8 cellular contexts compared by ENCODE assay signal in genomic region chr6:82248233-82248735, GRCh38. TPM values are rescaled to one million over a fixed set of nuclear protein-coding genes. Genes with fewer than 3 reads are reported as not detected.
A peak's percentile ranks its signal among the peaks of the same experiment; 100 is the strongest.
DNase-seq lines count a peak whose midpoint lies in the region; ATAC-seq, FAIRE-seq and TF ChIP-seq lines count a peak whose summit lies in the region.

No MANE protein-coding gene starts in this region.

- H3K27me3 ChIP-seq in GM06990 (replicated peaks; ENCODE audit: control insufficient read depth, insufficient read depth, low read length) (no peaks in the 10 kb centered on the region), keratinocyte (ENCODE audit: control insufficient read depth, extremely low read depth, insufficient read depth, low read length) (no peaks in the 10 kb centered on the region)

- H3K36me3 Mint-ChIP-seq in stimulated activated naive B cell treated with anti-CD40 and anti-IgM and Interleukin-4, amounts not matched to agents 10 μg/mL and 1 μg/mL and 100 μg/mL, for 72 hours: peaks cover 10 to 12% of the 10 kb centered on the region in 2 donors

- no peaks in the 10 kb centered on the region for H3K27me3 Mint-ChIP-seq in stimulated activated naive B cell treated with anti-CD40 and anti-IgM and Interleukin-4, amounts not matched to agents 10 μg/mL and 1 μg/mL and 100 μg/mL, for 72 hours

- peak overlapping the region; percentile 77 for H3K4me2 ChIP-seq in A549
- peak overlapping the region; percentile 96 for H3K4me2 ChIP-seq in keratinocyte (ENCODE audit: control insufficient read depth, extremely low read depth, insufficient read depth, low read depth, low read length)

- ATAC-seq in A549 (peak; percentile 81 to 86), HG02588 (IDR thresholded peaks at IDR 0.05; ENCODE audit: unreplicated experiment) (peak; percentile 32)
- ATAC-seq in stimulated activated naive B cell treated with anti-CD40 and anti-IgM and Interleukin-4, amounts not matched to agents 10 μg/mL and 1 μg/mL and 100 μg/mL, for 72 hours (replicated peaks): peak in 1 of 2 donors; percentile 34

- FAIRE-seq in A549 (lab: Jason Lieb, UNC): no peak
- no peak for FAIRE-seq in keratinocyte (lab: Jason Lieb, UNC)

- dilution Hi-C loops in keratinocyte (cut with MboI; ENCODE audit: extremely low pct_ligation_motif_present, low sequenced_read_pairs): no loop called here

- CTCF ChIA-PET in A549 (lab: Yijun Ruan, JAX): interaction anchor here (0.7 to 3.6 kb wide), 7 partner anchors 12 to 820 kb away, joined by 3 to 12 read pairs (median 5); partner anchors contain the start of genes DOP1A and UBE3D

- H3K36me3 ChIP-seq in GM06990 (ENCODE audit: control insufficient read depth, insufficient read depth, low read length) (no peaks in the 10 kb centered on the region), keratinocyte (ENCODE audit: control insufficient read depth in 2 of 2, extremely low read depth in 1 of 2, insufficient read depth in 2 of 2, low read length in 2 of 2) (peaks cover 0 to 5% of the 10 kb centered on the region in 2 experiments)

- H3K27ac ChIP-seq in A549 (peak overlapping the region; percentile 94 to 99), keratinocyte (ENCODE audit: control insufficient read depth, insufficient read depth, low read length) (peak overlapping the region; percentile 82)

- TF ChIP-seq CTCF in A549 (IDR thresholded peaks at IDR 0.05) (no peak), GM06990 (IDR thresholded peaks at IDR 0.05; ENCODE audit: insufficient read depth, low read length, poor library complexity, severe bottlenecking) (no peak), astrocyte of the spinal cord (IDR thresholded peaks at IDR 0.05; ENCODE audit: low read depth, low read length) (no peak), keratinocyte (optimal IDR thresholded peaks at IDR 0.05 in 1 of 3, IDR thresholded peaks at IDR 0.05 in 1 of 3, conservative IDR thresholded peaks at IDR 0.05 in 1 of 3; ENCODE audit: extremely low read depth in 1 of 3, insufficient read depth in 2 of 3, low read length in 3 of 3) (no peak)

- peak overlapping the region; percentile 98 for H3K27ac Mint-ChIP-seq in stimulated activated naive B cell treated with anti-CD40 and anti-IgM and Interleukin-4, amounts not matched to agents 10 μg/mL and 1 μg/mL and 100 μg/mL, for 72 hours

- H4K20me1 ChIP-seq in keratinocyte (ENCODE audit: control insufficient read depth, extremely low read depth, insufficient read depth, low read length): no peaks in the 10 kb centered on the region

- H3K4me3 ChIP-seq in A549 (peak overlapping the region; percentile 93), GM06990 (replicated peaks; ENCODE audit: low read depth, low read length) (peak overlapping the region; percentile 77), astrocyte of the spinal cord (ENCODE audit: low read depth, low read length) (peak overlapping the region; percentile 85), keratinocyte (ENCODE audit: control insufficient read depth in 2 of 3, extremely low read depth in 1 of 3, insufficient read depth in 2 of 3, low read depth in 1 of 3, low read length in 3 of 3) (peak overlapping the region; percentile 61 to 96 (median 90))

- POLR2A ChIA-PET in A549 (lab: Yijun Ruan, JAX): interaction anchor here (0.6 to 3.2 kb wide), 8 partner anchors 11 to 819 kb away, joined by 3 to 13 read pairs (median 4); partner anchors contain the start of genes DOP1A, TPBG and UBE3D

- in situ Hi-C loops in astrocyte of the spinal cord (cut with HindIII; ENCODE audit: low sequenced_read_pairs): no loop called here

- H2AFZ ChIP-seq in keratinocyte (ENCODE audit: control insufficient read depth, low read length): peak overlapping the region; percentile 99

- H3K4me3 Mint-ChIP-seq in stimulated activated naive B cell treated with anti-CD40 and anti-IgM and Interleukin-4, amounts not matched to agents 10 μg/mL and 1 μg/mL and 100 μg/mL, for 72 hours: peak overlapping the region; percentile 97 to 99

- 1% methylated on average over 11 of the region's 11 CpGs for WGBS in A549 (ENCODE audit: missing lambda C conversion rate)

- H3K9me1 ChIP-seq in keratinocyte (ENCODE audit: control insufficient read depth, extremely low read depth, insufficient read depth, low read length): no peaks in the 10 kb centered on the region

- H3K9me3 ChIP-seq in A549 (no peaks in the 10 kb centered on the region), keratinocyte (ENCODE audit: control insufficient read depth, low read depth, low read length) (no peaks in the 10 kb centered on the region)

- TF ChIP-seq EP300 in A549 (IDR thresholded peaks at IDR 0.05): no peak

- H3K9me3 Mint-ChIP-seq in stimulated activated naive B cell treated with anti-CD40 and anti-IgM and Interleukin-4, amounts not matched to agents 10 μg/mL and 1 μg/mL and 100 μg/mL, for 72 hours: no peaks in the 10 kb centered on the region

- no peak for TF ChIP-seq POLR2A in A549 (IDR thresholded peaks at IDR 0.05; ENCODE audit: low read length)

- H3K79me2 ChIP-seq in keratinocyte (ENCODE audit: control insufficient read depth, insufficient read depth, low read length): peaks cover 41% of the 10 kb centered on the region

- TF ChIP-seq RAD21 in A549 (conservative IDR thresholded peaks at IDR 0.05 in 1 of 2, IDR thresholded peaks at IDR 0.05 in 1 of 2): no peak

- peaks cover 40% of the 10 kb centered on the region for H3K4me1 ChIP-seq in A549
- peaks cover 11% of the 10 kb centered on the region for H3K4me1 ChIP-seq in keratinocyte (ENCODE audit: control insufficient read depth, extremely low read depth, insufficient read depth, low read length)

- H3K9ac ChIP-seq in keratinocyte (ENCODE audit: control insufficient read depth, extremely low read depth, insufficient read depth, low read length): peak overlapping the region; percentile 78

- peak; percentile 61 to 92 for DNase-seq in A549 (ENCODE audit: low read depth in 1 of 2, low spot score in 1 of 2)
- DNase-seq in GM06990 (ENCODE audit: extremely low read depth, insufficient read length): no peak
- peak in 2 of 3 experiments; percentile 84 to 87 for DNase-seq in NCI-H1417 (lab: John Stamatoyannopoulos, UW)
- peak; percentile 56 for DNase-seq in astrocyte of the spinal cord (ENCODE audit: low read depth, low spot score)
- no peak for DNase-seq in keratinocyte (ENCODE audit: low read depth, low spot score)
- DNase-seq in stimulated activated naive B cell treated with anti-CD40 and anti-IgM and Interleukin-4, amounts not matched to agents 10 μg/mL and 1 μg/mL and 100 μg/mL, for 72 hours: no peak
- DNase-seq in DMS114 treated with DMSO at 0.1 percent for 48 hours (lab: John Stamatoyannopoulos, UW; ENCODE audit: unreplicated experiment): no peak

- H3K4me1 Mint-ChIP-seq in stimulated activated naive B cell treated with anti-CD40 and anti-IgM and Interleukin-4, amounts not matched to agents 10 μg/mL and 1 μg/mL and 100 μg/mL, for 72 hours: peaks cover 20 to 38% of the 10 kb centered on the region in 2 donors

TF ChIP-seq in A549, 52 proteins besides CTCF, POLR2A, EP300 and RAD21:
- TF ChIP-seq MAX (IDR thresholded peaks at IDR 0.05) (peak; percentile 76), CEBPB (IDR thresholded peaks at IDR 0.05) (0 out of 4 replicates have a peak, but pooled peaks of 1 of the 2 experiments have one; percentile 12), JUNB (IDR thresholded peaks at IDR 0.05) (peak; percentile 61), EHMT2 (IDR thresholded peaks at IDR 0.05; ENCODE audit: low read depth) (no peak), MAFK (IDR thresholded peaks at IDR 0.05; ENCODE audit: partially characterized antibody) (peak; percentile 69), FOSL2 (IDR thresholded peaks at IDR 0.05) (peak; percentile 46; the same call in 1 of the 2 replicates), FOSL2 (CRISPR knock-in tag; IDR thresholded peaks at IDR 0.05) (peak; percentile 92), ZFP36 (IDR thresholded peaks at IDR 0.05; ENCODE audit: borderline replicate concordance, partially characterized antibody) (peak; percentile 0), E2F6 (IDR thresholded peaks at IDR 0.05; ENCODE audit: borderline replicate concordance, low read depth) (0 out of 2 replicates have a peak, but pooled peaks have one; percentile 48), HEYL (CRISPR knock-in tag; IDR thresholded peaks at IDR 0.05) (no peak), MYC (IDR thresholded peaks at IDR 0.05; ENCODE audit: borderline replicate concordance, low read length) (0 out of 2 replicates have a peak, but pooled peaks have one; percentile 56)
TF ChIP-seq in A549: peak in this region for 8.

RNA-seq across cellular contexts. Expression of gene IBTK, which starts 0.7 kb away (rescaled TPM):
- polyA plus RNA-seq in A549 (2011; rRNA removed): 64.0 and 87.3 TPM in 2 replicates
- polyA plus RNA-seq in A549 (2012; cell fraction: cytosol; rRNA removed): 7.7 and 8.5 TPM in 2 replicates
- polyA plus RNA-seq in A549 (2012; cell fraction: nucleus; rRNA removed): 4.5 and 6.7 TPM in 2 replicates
- polyA plus RNA-seq in A549 (2017; fragmentation: RNase III; extraction: RNeasy Plus Mini Kit Qiagen cat#74134 plus additional on column Dnase treatment): 32.3 to 34.2 TPM (median 32.5 TPM) in 3 replicates
- polyA minus RNA-seq in A549 (2011; rRNA and poly(A)+ RNA removed): 50.9 and 56.6 TPM in 2 replicates
- 15.9 to 27.0 TPM (median 16.4 TPM) in 3 replicates for polyA plus RNA-seq in keratinocyte
- polyA plus RNA-seq in keratinocyte (2011; ENCODE audit: low read depth): 12.7 TPM
- 9.6 and 19.4 TPM in 2 replicates for polyA plus RNA-seq in keratinocyte (2011; cell fraction: cytosol; rRNA removed)
- polyA plus RNA-seq in keratinocyte (2011; cell fraction: nucleus; rRNA removed): 19.2 and 25.0 TPM in 2 replicates
- 12.3 and 18.1 TPM in 2 replicates for polyA plus RNA-seq in keratinocyte (2012; ENCODE audit: low replicate concordance)
- 8.1 to 51.1 TPM (median 26.9 TPM) in 3 replicates for polyA minus RNA-seq in keratinocyte
- polyA minus RNA-seq in keratinocyte (2011; cell fraction: cytosol; rRNA and poly(A)+ RNA removed): 24.9 TPM
- 38.5 and 71.0 TPM in 2 replicates for polyA minus RNA-seq in keratinocyte (2011; cell fraction: nucleus; rRNA and poly(A)+ RNA removed)

Comparison
In these comparisons a context has a peak if more than half of its experiments do, and no peak if none do; other contexts are left out.
1. DNase-seq: peak in A549 (2 of 2), NCI-H1417 (2 of 3) and astrocyte of the spinal cord (single experiment); none in GM06990 (single experiment), keratinocyte (single experiment), stimulated activated naive B cell treated with anti-CD40 and anti-IgM and Interleukin-4, amounts not matched to agents 10 μg/mL and 1 μg/mL and 100 μg/mL, for 72 hours (single experiment) and DMS114 treated with DMSO at 0.1 percent for 48 hours (single experiment).
2. Peak in every context shown above with its lines, with median percentiles within 50 percentile points of each other: H3K4me3 ChIP-seq.